Comparison of ENCODE assay signal across 28 cellular contexts in the genomic region with DNA sequence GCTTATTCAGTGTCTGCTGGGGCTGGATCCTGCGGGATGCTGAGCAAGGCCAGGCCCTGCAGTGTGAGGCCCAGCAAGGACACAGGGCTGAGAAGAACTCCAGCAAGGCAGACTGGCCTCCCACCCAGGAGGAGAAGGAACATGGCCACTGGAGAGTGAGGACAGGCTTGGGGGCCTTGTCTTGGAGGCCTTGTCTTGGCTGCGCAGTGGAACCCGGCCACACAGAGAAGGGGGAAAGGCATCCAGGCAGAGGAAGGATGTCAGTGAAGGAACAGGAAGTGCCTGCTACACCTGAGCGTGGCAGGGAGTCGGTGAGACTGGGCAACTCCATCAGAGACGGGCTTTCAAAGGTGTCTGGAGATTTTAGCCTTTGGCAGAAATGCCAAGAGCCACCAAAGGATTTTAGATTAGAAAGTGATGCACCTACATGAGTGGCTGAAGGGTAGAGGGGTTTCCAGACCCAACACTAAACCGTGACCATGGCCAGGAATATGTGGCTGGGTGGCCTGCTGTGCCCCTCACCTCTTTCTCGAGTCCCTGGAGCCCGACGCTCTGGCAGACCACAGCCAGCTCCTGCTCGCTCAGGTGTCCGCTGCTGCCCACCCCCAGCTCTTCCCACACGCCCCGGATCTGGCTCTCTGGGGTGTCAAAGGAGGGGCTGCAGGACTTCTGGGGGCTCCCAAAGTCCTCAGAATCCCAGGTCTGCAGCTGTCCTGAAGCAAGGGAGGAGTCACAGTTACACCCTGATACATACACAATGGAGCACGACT.
"Had no signal": no experiment of that assay in that cellular context is flagged by ENCODE, and none has a peak within 500 bp of the region (broad histone marks: within the 10 kb centered on the region; RNA-seq: fewer than 3 reads in every experiment).

No MANE protein-coding gene starts in this region.

- H3K4me1 Mint-ChIP-seq: activated naive CD8-positive, alpha-beta T cell treated with anti-CD3 and anti-CD28 coated beads, Interleukin-2, amount 10 ng/mL, durations not matched to agents 7 days and 5 days; natural killer cell; T-cell had no signal

- H3K36me3 Mint-ChIP-seq: activated naive CD8-positive, alpha-beta T cell treated with anti-CD3 and anti-CD28 coated beads, Interleukin-2, amount 10 ng/mL, durations not matched to agents 7 days and 5 days; natural killer cell had no signal

- H3K27me3 Mint-ChIP-seq: activated naive CD8-positive, alpha-beta T cell treated with anti-CD3 and anti-CD28 coated beads, Interleukin-2, amount 10 ng/mL, durations not matched to agents 7 days and 5 days; stimulated activated naive CD8-positive, alpha-beta T cell treated with anti-CD3 and anti-CD28 coated beads, Interleukin-15, Interleukin-2, amounts not matched to agents 100 ng/mL and 50 ng/mL, for 24 hours; T-cell had no signal

- H3K4me1 ChIP-seq: esophagus squamous epithelium, heart right ventricle, left lung, lower lobe of right lung, psoas muscle, upper lobe of right lung had no signal

- H3K9me3 ChIP-seq: ascending aorta, esophagus squamous epithelium, heart right ventricle, left lung, lower lobe of right lung, neutrophil, psoas muscle, spleen, tibial artery, upper lobe of right lung had no signal

- H3K27ac Mint-ChIP-seq: activated naive CD8-positive, alpha-beta T cell treated with anti-CD3 and anti-CD28 coated beads, Interleukin-2, amount 10 ng/mL, durations not matched to agents 7 days and 5 days; natural killer cell; stimulated activated naive CD8-positive, alpha-beta T cell treated with anti-CD3 and anti-CD28 coated beads, Interleukin-15, Interleukin-2, amounts not matched to agents 100 ng/mL and 50 ng/mL, for 24 hours; T-cell; T-helper 2 cell treated with Interferon-gamma antibody and Interleukin-4, amounts not matched to agents 5 μg/mL and 100 μg/mL, for 36 hours had no signal

- H3K4me3 ChIP-seq: ascending aorta, esophagus squamous epithelium, heart right ventricle, left lung, lower lobe of right lung, psoas muscle, spleen, tibial artery, upper lobe of right lung had no signal

- H3K9me3 Mint-ChIP-seq: activated naive CD8-positive, alpha-beta T cell treated with anti-CD3 and anti-CD28 coated beads, Interleukin-2, amount 10 ng/mL, durations not matched to agents 7 days and 5 days; natural killer cell; stimulated activated naive CD8-positive, alpha-beta T cell treated with anti-CD3 and anti-CD28 coated beads, Interleukin-15, Interleukin-2, amounts not matched to agents 100 ng/mL and 50 ng/mL, for 24 hours; T-helper 2 cell treated with Interferon-gamma antibody and Interleukin-4, amounts not matched to agents 5 μg/mL and 100 μg/mL, for 36 hours had no signal

- ATAC-seq: activated CD4-positive, CD25-positive, alpha-beta regulatory T cell treated with anti-CD3 and anti-CD28 coated beads, Interleukin-2, amount 50 U/mL, for 24 hours; heart right ventricle; left lung; lower lobe of right lung; natural killer cell; psoas muscle; T-cell; upper lobe of right lung had no signal

- H3K27ac ChIP-seq: ascending aorta, brain microvascular endothelial cell, esophagus squamous epithelium, heart right ventricle, left lung, lower lobe of right lung, neutrophil, psoas muscle, spleen, tibial artery, upper lobe of right lung, VCaP had no signal

- H3K4me3 Mint-ChIP-seq: activated naive CD8-positive, alpha-beta T cell treated with anti-CD3 and anti-CD28 coated beads, Interleukin-2, amount 10 ng/mL, durations not matched to agents 7 days and 5 days; natural killer cell; stimulated activated naive CD8-positive, alpha-beta T cell treated with anti-CD3 and anti-CD28 coated beads, Interleukin-15, Interleukin-2, amounts not matched to agents 100 ng/mL and 50 ng/mL, for 24 hours; T-cell; T-helper 2 cell treated with Interferon-gamma antibody and Interleukin-4, amounts not matched to agents 5 μg/mL and 100 μg/mL, for 36 hours had no signal

- H3K36me3 ChIP-seq: neutrophil had no signal

- H3K27me3 ChIP-seq: ascending aorta, brain microvascular endothelial cell, esophagus squamous epithelium, heart right ventricle, left lung, neutrophil, spleen, tibial artery, upper lobe of right lung had no signal

- DNase-seq: activated CD4-positive, alpha-beta T cell treated with anti-CD3 and anti-CD28 coated beads for 48 hours; activated CD4-positive, alpha-beta T cell treated with anti-CD3 and anti-CD28 coated beads, Interleukin-2, amount 50 U/mL, for 48 hours; activated CD8-positive, alpha-beta memory T cell treated with anti-CD3 and anti-CD28 coated beads for 24 hours; activated effector memory CD4-positive, alpha-beta T cell treated with Interleukin-2 at 50 U/mL for 16 hours; activated naive CD4-positive, alpha-beta T cell treated with Interleukin-2 at 50 U/mL for 16 hours; activated naive CD8-positive, alpha-beta T cell treated with anti-CD3 and anti-CD28 coated beads, Interleukin-2, amount 10 ng/mL, durations not matched to agents 7 days and 5 days; brain microvascular endothelial cell; central memory CD4-positive, alpha-beta T cell; esophagus squamous epithelium; foreskin melanocyte; heart right ventricle; left lung; lower lobe of right lung; mesenchymal stem cell; natural killer cell; psoas muscle; spleen; stimulated activated CD4-positive, alpha-beta T cell treated with anti-CD3 and anti-CD28 coated beads, Interleukin-2, amount 100 ng/mL, for 48 hours; substantia nigra; T-cell; tibial artery; upper lobe of right lung had no signal
